20 cellular contexts compared by ENCODE assay signal in genomic region chr2:231369580-231370428, GRCh38. TPM values are rescaled to one million over a fixed set of nuclear protein-coding genes. Genes with fewer than 3 reads are reported as not detected.
DNase-seq lines count a peak whose midpoint lies in the region; ATAC-seq, FAIRE-seq and TF ChIP-seq lines count a peak whose summit lies in the region.
"Had no signal": no experiment of that assay in that cellular context is flagged by ENCODE, and none has a peak within 500 bp of the region (broad histone marks: within the 10 kb centered on the region; RNA-seq: fewer than 3 reads in every experiment).

No MANE protein-coding gene starts in this region.

- H3K18ac ChIP-seq in mesendoderm (ENCODE audit: low read length), result peak overlapping the region; percentile 53

- no peak overlapping the region for H4K5ac ChIP-seq in mesendoderm (ENCODE audit: low read length)

- peaks cover 11% of the 10 kb centered on the region for H3K9me3 ChIP-seq in NT2/D1 (ENCODE audit: insufficient read depth, low read length)
- H3K9me3 ChIP-seq in heart right ventricle, result no peaks in the 10 kb centered on the region
- H3K9me3 ChIP-seq: ascending aorta, suprapubic skin had no signal

- H3K4ac ChIP-seq in mesendoderm (ENCODE audit: low read depth, low read length), result peak overlapping the region; percentile 5

- peak overlapping the region; percentile 84 for H3K23ac ChIP-seq in mesendoderm (ENCODE audit: low read length)

- H2BK15ac ChIP-seq in mesendoderm (replicated peaks; ENCODE audit: low read depth), result no peak overlapping the region

- no peak for TF ChIP-seq CTCF in CD14-positive monocyte (IDR thresholded peaks at IDR 0.05)
- TF ChIP-seq CTCF in heart right ventricle (IDR thresholded peaks at IDR 0.05), result peak in 1 of 9 donors; percentile 13
- TF ChIP-seq CTCF in D721Med (IDR thresholded peaks at IDR 0.05; ENCODE audit: insufficient read depth, missing control alignments), result no peak

- H2AK5ac ChIP-seq in mesendoderm (ENCODE audit: low read length), result peak overlapping the region; percentile 35

- WGBS in heart right ventricle, 2 donors, result 59 to 73% methylated on average over 23 of the region's 23 CpGs
- no CpG with 5 or more reads among the region's 23 CpGs for WGBS in mesendoderm (ENCODE audit: extremely low coverage, insufficient coverage, low lambda C conversion rate)

- H3K4me3 ChIP-seq in NT2/D1 (ENCODE audit: insufficient read length, low read depth), result peak overlapping the region; percentile 22
- H3K4me3 ChIP-seq in heart right ventricle, result no peak overlapping the region
- H3K4me3 ChIP-seq in mesendoderm (ENCODE audit: low read length), result no peak overlapping the region
- H3K4me3 ChIP-seq: ascending aorta, suprapubic skin had no signal

- H3K9ac ChIP-seq in NT2/D1 (ENCODE audit: insufficient read length, low read depth), result peak overlapping the region; percentile 69
- peak overlapping the region; percentile 28 for H3K9ac ChIP-seq in mesendoderm (ENCODE audit: low read length)

- H3K27me3 Mint-ChIP-seq in CD14-positive monocyte (ENCODE audit: low read depth in 3 of 3), result peaks cover 0 to 4% (median 1%) of the 10 kb centered on the region in 3 donors
- H3K27me3 Mint-ChIP-seq: activated CD8-positive, alpha-beta T cell treated with anti-CD3 and anti-CD28 coated beads for 36 hours; activated T-cell treated with anti-CD3 and anti-CD28 coated beads, Interleukin-2, amount 50 U/mL, for 24 hours; CD4-positive, CD25-positive, alpha-beta regulatory T cell had no signal

- H3K79me2 ChIP-seq in mesendoderm (ENCODE audit: control insufficient read depth, insufficient read depth, low read length), result no peaks in the 10 kb centered on the region

- no peaks in the 10 kb centered on the region for H3K36me3 ChIP-seq in NT2/D1 (ENCODE audit: insufficient read depth, insufficient read length, low read length)
- H3K36me3 ChIP-seq in heart right ventricle, result no peaks in the 10 kb centered on the region
- no peaks in the 10 kb centered on the region for H3K36me3 ChIP-seq in mesendoderm (ENCODE audit: control insufficient read depth, insufficient read depth, low read length)
- H3K36me3 ChIP-seq: suprapubic skin had no signal

- intact Hi-C loops in CD14-positive monocyte (cut with micrococcal nuclease), result no loop called here
- intact Hi-C loops in heart right ventricle (cut with DNase I), result no loop called here

- no peak overlapping the region for H2BK120ac ChIP-seq in mesendoderm (ENCODE audit: low read depth, low read length)

- peak overlapping the region; percentile 57 for H2BK5ac ChIP-seq in mesendoderm (ENCODE audit: low read length)

- H3K4me1 Mint-ChIP-seq in CD14-positive monocyte, result peaks cover 11% of the 10 kb centered on the region
- H3K4me1 Mint-ChIP-seq: CD4-positive, CD25-positive, alpha-beta regulatory T cell had no signal

- no peak overlapping the region for H3K4me2 ChIP-seq in mesendoderm (ENCODE audit: low read length)

- no peaks in the 10 kb centered on the region for H3K79me1 ChIP-seq in mesendoderm (ENCODE audit: low read length)

- H3K27ac Mint-ChIP-seq in CD14-positive monocyte, result no peak overlapping the region
- H3K27ac Mint-ChIP-seq: activated CD8-positive, alpha-beta T cell treated with anti-CD3 and anti-CD28 coated beads for 36 hours; activated naive CD4-positive, alpha-beta T cell treated with anti-CD3 and anti-CD28 coated beads for 36 hours; activated T-cell treated with anti-CD3 and anti-CD28 coated beads, Interleukin-2, amount 50 U/mL, for 24 hours; CD4-positive, CD25-positive, alpha-beta regulatory T cell had no signal

- H4K8ac ChIP-seq in mesendoderm (ENCODE audit: low read depth, low read length), result no peak overlapping the region

- ATAC-seq in heart right ventricle (peak; percentile 56 to 90 (median 86)), GM21360 (IDR thresholded peaks at IDR 0.05; ENCODE audit: unreplicated experiment) (no peak)
- ATAC-seq: activated CD8-positive, alpha-beta T cell treated with anti-CD3 and anti-CD28 coated beads for 36 hours had no signal

- peaks cover 0 to 2% (median 0%) of the 10 kb centered on the region in 7 donors for H3K9me3 Mint-ChIP-seq in CD14-positive monocyte
- H3K9me3 Mint-ChIP-seq: activated CD8-positive, alpha-beta T cell treated with anti-CD3 and anti-CD28 coated beads for 36 hours; activated naive CD4-positive, alpha-beta T cell treated with anti-CD3 and anti-CD28 coated beads for 36 hours; activated T-cell treated with anti-CD3 and anti-CD28 coated beads, Interleukin-2, amount 50 U/mL, for 24 hours; CD4-positive, CD25-positive, alpha-beta regulatory T cell had no signal

- peak; percentile 28 for DNase-seq in CD14-positive monocyte (ENCODE audit: low spot score)
- no peak for DNase-seq in NT2/D1 (ENCODE audit: low read depth, low spot score)
- peak; percentile 37 to 71 for DNase-seq in heart right ventricle
- DNase-seq in mesendoderm, result peak; percentile 65
- DNase-seq in D721Med (ENCODE audit: insufficient read length, low spot score), result no peak
- DNase-seq in SIG-M5 treated with dmso at 0.1 percent for 504 hours (lab: John Stamatoyannopoulos, UW; ENCODE audit: unreplicated experiment), result no peak
- DNase-seq in stimulated activated CD4-positive, alpha-beta T cell treated with anti-CD3 and anti-CD28 coated beads, Interleukin-15, amount 100 ng/mL, for 24 hours, result no peak
- DNase-seq: activated CD8-positive, alpha-beta T cell treated with anti-CD3 and anti-CD28 coated beads for 36 hours; activated naive CD4-positive, alpha-beta T cell treated with anti-CD3 and anti-CD28 coated beads for 36 hours; activated T-cell treated with anti-CD3 and anti-CD28 coated beads, Interleukin-2, amount 50 U/mL, for 24 hours; CD4-positive, CD25-positive, alpha-beta regulatory T cell; KBM-7; MV-4-11; NCI-H2029; NCI-H446 treated with DMSO at 0.1 percent for 48 hours; NK-92 treated with Interleukin-12 subunit alpha and Interleukin-12 subunit beta, amount 100 ng/mL, for 24 hours; stimulated activated CD4-positive, alpha-beta T cell treated with anti-CD3 and anti-CD28 coated beads, Interleukin-12 subunit alpha, Interleukin-12 subunit beta, amount 100 ng/mL, for 4 hours had no signal

- H3K27ac ChIP-seq in heart right ventricle (peak overlapping the region in 8 of 10 donors; percentile 26 to 72 (median 62)), mesendoderm (ENCODE audit: low read depth, low read length) (peak overlapping the region; percentile 70)
- H3K27ac ChIP-seq: ascending aorta, suprapubic skin had no signal

- H3K4me1 ChIP-seq in NT2/D1 (ENCODE audit: insufficient read depth, insufficient read length) (peaks cover 43% of the 10 kb centered on the region), heart right ventricle (peaks cover 0 to 16% (median 7%) of the 10 kb centered on the region in 9 donors), mesendoderm (ENCODE audit: control insufficient read depth, low read depth, low read length) (peaks cover 6% of the 10 kb centered on the region)
- H3K4me1 ChIP-seq: ascending aorta had no signal

- FAIRE-seq in D721Med (lab: Jason Lieb, UNC), result no peak

- no peaks in the 10 kb centered on the region for H3K36me3 Mint-ChIP-seq in CD14-positive monocyte
- H3K36me3 Mint-ChIP-seq: CD4-positive, CD25-positive, alpha-beta regulatory T cell had no signal

- H3K27me3 ChIP-seq in NT2/D1 (ENCODE audit: insufficient read depth, insufficient read length) (no peaks in the 10 kb centered on the region), heart right ventricle (no peaks in the 10 kb centered on the region), mesendoderm (ENCODE audit: insufficient read depth, low read length, poor library complexity) (no peaks in the 10 kb centered on the region)
- H3K27me3 ChIP-seq: ascending aorta, suprapubic skin had no signal

- H3K56ac ChIP-seq in mesendoderm (ENCODE audit: low read length), result peak overlapping the region; percentile 81

- H3K4me3 Mint-ChIP-seq in CD14-positive monocyte, result no peak overlapping the region
- H3K4me3 Mint-ChIP-seq: activated CD8-positive, alpha-beta T cell treated with anti-CD3 and anti-CD28 coated beads for 36 hours; activated naive CD4-positive, alpha-beta T cell treated with anti-CD3 and anti-CD28 coated beads for 36 hours; activated T-cell treated with anti-CD3 and anti-CD28 coated beads, Interleukin-2, amount 50 U/mL, for 24 hours had no signal

RNA-seq across cellular contexts. Expression of gene B3GNT7, which starts 25.7 kb away (rescaled TPM):
- polyA plus RNA-seq in CD14-positive monocyte (not detected), heart right ventricle (1 to 10 TPM in 1 of 2 donors, under 1 TPM in 1; 0.72 to 1.8 TPM)
- total RNA-seq in heart right ventricle, result 10 to 100 TPM in 3 of 10 donors, 1 to 10 TPM in 6, under 1 TPM in 1; 0.94 to 61.7 (median 2.7) TPM
- 121 TPM for polyA plus RNA-seq in mesendoderm (2013, experiment 1 of 2)
- 118 TPM for polyA plus RNA-seq in mesendoderm (2013, experiment 2 of 2)
- total RNA-seq: activated naive CD4-positive, alpha-beta T cell treated with anti-CD3 and anti-CD28 coated beads for 36 hours; CD4-positive, CD25-positive, alpha-beta regulatory T cell had no signal
- polyA plus RNA-seq: CD4-positive, CD25-positive, alpha-beta regulatory T cell had no signal

Comparison
In these comparisons a context has a peak if more than half of its experiments do, and no peak if none do; other contexts are left out.
1. DNase-seq: peak in CD14-positive monocyte (single experiment), heart right ventricle (2 of 2) and mesendoderm (single experiment); none in NT2/D1 (single experiment), D721Med (single experiment), SIG-M5 treated with dmso at 0.1 percent for 504 hours (single experiment) and stimulated activated CD4-positive, alpha-beta T cell treated with anti-CD3 and anti-CD28 coated beads, Interleukin-15, amount 100 ng/mL, for 24 hours (single experiment).